ENCODE assay signal across 14 cellular contexts in genomic region chr3:152360303-152360702, GRCh38.
DNase-seq lines count a peak whose midpoint lies in the region; ATAC-seq and TF ChIP-seq lines count a peak whose summit lies in the region.
"Had no signal": no experiment of that assay in that cellular context is flagged by ENCODE, and none has a peak within 500 bp of the region (broad histone marks: within the 10 kb centered on the region; RNA-seq: fewer than 3 reads in every experiment).

No MANE protein-coding gene starts in this region.

- no peaks in the 10 kb centered on the region for H3K27me3 Mint-ChIP-seq in CD8-positive, alpha-beta memory T cell
- no peaks in the 10 kb centered on the region for H3K27me3 Mint-ChIP-seq in activated T-helper 1 cell treated with anti-CD3 and anti-CD28 coated beads, Interleukin-12 subunit alpha, Interleukin-12 subunit beta, Interleukin-2, Interleukin-4 antibody, amounts not matched to agents 30 ng/mL and 10 ng/mL and 1 ng/mL, durations not matched to agents 14 hours and 24 hours and 36 hours (ENCODE audit: insufficient read depth)
- no peaks in the 10 kb centered on the region for H3K27me3 Mint-ChIP-seq in naive thymus-derived CD4-positive, alpha-beta T cell
- H3K27me3 Mint-ChIP-seq: brain had no signal

- POLR2A ChIA-PET in CD8-positive, alpha-beta memory T cell (lab: Charles Lee), result interaction anchor here (0.6 kb wide), 1 partner anchor 138 kb away, joined by 3 read pairs; no protein-coding TSS in a partner anchor
- POLR2A ChIA-PET in naive thymus-derived CD4-positive, alpha-beta T cell (lab: Charles Lee), result interaction anchor here (0.5 to 1.1 kb wide), 3 partner anchors 9 to 39 kb away, joined by 3 to 4 read pairs (median 3); no protein-coding TSS in a partner anchor

- in situ Hi-C loops in brain microvascular endothelial cell (cut with HindIII; ENCODE audit: low pct_ligation_motif_present, low sequenced_read_pairs), result no loop called here

- H3K27ac ChIP-seq in ACC112 (ENCODE audit: low read depth, low read length) (peak overlapping the region; percentile 36; the same call in 1 of the 2 replicates), brain microvascular endothelial cell (no peak overlapping the region)
- no peak overlapping the region for H3K27ac ChIP-seq in CD8-positive, alpha-beta memory T cell (ENCODE audit: low read depth, low read length)
- H3K27ac ChIP-seq in naive thymus-derived CD4-positive, alpha-beta T cell (ENCODE audit: low read depth, low read length), result no peak overlapping the region

- CTCF ChIA-PET in CD8-positive, alpha-beta memory T cell (lab: Charles Lee), result interaction anchor here (1.0 to 1.6 kb wide), 2 partner anchors 14 to 176 kb away, joined by 3 to 4 read pairs; no protein-coding TSS in a partner anchor
- CTCF ChIA-PET in naive thymus-derived CD4-positive, alpha-beta T cell (lab: Charles Lee), result no interaction called here

- TF ChIP-seq CTCF in brain microvascular endothelial cell (IDR thresholded peaks at IDR 0.05; ENCODE audit: low read depth, low read length, missing control alignments), result no peak

- H3K27me3 ChIP-seq in ACC112 (ENCODE audit: insufficient read depth, low read length) (no peaks in the 10 kb centered on the region), brain microvascular endothelial cell (replicated peaks) (no peaks in the 10 kb centered on the region)
- H3K27me3 ChIP-seq in CD8-positive, alpha-beta memory T cell (ENCODE audit: insufficient read depth, low read length, poor library complexity, severe bottlenecking), result no peaks in the 10 kb centered on the region
- H3K27me3 ChIP-seq in naive thymus-derived CD4-positive, alpha-beta T cell (ENCODE audit: control insufficient read depth in 2 of 2, insufficient read depth in 2 of 2, low read length in 2 of 2), result no peaks in the 10 kb centered on the region

- no peaks in the 10 kb centered on the region for H3K9me3 Mint-ChIP-seq in CD8-positive, alpha-beta memory T cell
- H3K9me3 Mint-ChIP-seq in activated T-helper 1 cell treated with anti-CD3 and anti-CD28 coated beads, Interleukin-12 subunit alpha, Interleukin-12 subunit beta, Interleukin-2, Interleukin-4 antibody, amounts not matched to agents 30 ng/mL and 10 ng/mL and 1 ng/mL, durations not matched to agents 14 hours and 24 hours and 36 hours, result no peaks in the 10 kb centered on the region
- peaks cover 0 to 6% (median 0%) of the 10 kb centered on the region in 11 donors for H3K9me3 Mint-ChIP-seq in naive thymus-derived CD4-positive, alpha-beta T cell

- no peaks in the 10 kb centered on the region for H3K9me3 ChIP-seq in CD8-positive, alpha-beta memory T cell (ENCODE audit: low read length)
- no peaks in the 10 kb centered on the region for H3K9me3 ChIP-seq in naive thymus-derived CD4-positive, alpha-beta T cell (ENCODE audit: control insufficient read depth in 2 of 3, low read length in 3 of 3)

- ATAC-seq in naive thymus-derived CD4-positive, alpha-beta T cell, result no peak
- ATAC-seq in HG03439 (IDR thresholded peaks at IDR 0.05; ENCODE audit: unreplicated experiment), result no peak

- DNase-seq in CD8-positive, alpha-beta memory T cell, result no peak
- DNase-seq in activated T-helper 1 cell treated with anti-CD3 and anti-CD28 coated beads, Interleukin-12 subunit alpha, Interleukin-12 subunit beta, Interleukin-2, Interleukin-4 antibody, amounts not matched to agents 30 ng/mL and 10 ng/mL and 1 ng/mL, durations not matched to agents 14 hours and 24 hours and 36 hours (ENCODE audit: low spot score), result no peak
- DNase-seq in naive thymus-derived CD4-positive, alpha-beta T cell, result no peak
- DNase-seq in AML-193 (lab: John Stamatoyannopoulos, UW), result no peak
- DNase-seq in stimulated activated CD4-positive, alpha-beta T cell treated with anti-CD3 and anti-CD28 coated beads, Interleukin-4, amount 100 ng/mL, for 1 hour, result no peak
- DNase-seq in brain microvascular endothelial cell, result no peak
- DNase-seq: activated gamma-delta T cell treated with Interleukin-2 at 50 U/mL for 16 hours; erythroblast; NCI-H1417; posterior cingulate gyrus; stimulated activated CD4-positive, alpha-beta T cell treated with anti-CD3 and anti-CD28 coated beads, Interleukin-2, amount 100 ng/mL, for 48 hours had no signal

- peak overlapping the region in 6 of 8 donors; percentile 24 to 87 (median 84) for H3K27ac Mint-ChIP-seq in CD8-positive, alpha-beta memory T cell
- peak overlapping the region; percentile 49 for H3K27ac Mint-ChIP-seq in activated T-helper 1 cell treated with anti-CD3 and anti-CD28 coated beads, Interleukin-12 subunit alpha, Interleukin-12 subunit beta, Interleukin-2, Interleukin-4 antibody, amounts not matched to agents 30 ng/mL and 10 ng/mL and 1 ng/mL, durations not matched to agents 14 hours and 24 hours and 36 hours
- peak overlapping the region in 7 of 9 donors; percentile 3 to 76 (median 48) for H3K27ac Mint-ChIP-seq in naive thymus-derived CD4-positive, alpha-beta T cell
- H3K27ac Mint-ChIP-seq: brain had no signal

- H3K4me3 ChIP-seq in ACC112 (ENCODE audit: low read depth, low read length), result no peak overlapping the region
- H3K4me3 ChIP-seq in CD8-positive, alpha-beta memory T cell (ENCODE audit: low read length), result no peak overlapping the region
- H3K4me3 ChIP-seq in naive thymus-derived CD4-positive, alpha-beta T cell (ENCODE audit: low read length), result no peak overlapping the region
- H3K4me3 ChIP-seq in brain microvascular endothelial cell (ENCODE audit: low read depth, low read length), result no peak overlapping the region

- H3K36me3 Mint-ChIP-seq in CD8-positive, alpha-beta memory T cell, result peaks cover 5 to 68% (median 22%) of the 10 kb centered on the region in 3 donors
- peaks cover 37% of the 10 kb centered on the region for H3K36me3 Mint-ChIP-seq in activated T-helper 1 cell treated with anti-CD3 and anti-CD28 coated beads, Interleukin-12 subunit alpha, Interleukin-12 subunit beta, Interleukin-2, Interleukin-4 antibody, amounts not matched to agents 30 ng/mL and 10 ng/mL and 1 ng/mL, durations not matched to agents 14 hours and 24 hours and 36 hours (ENCODE audit: low read depth)
- peaks cover 12 to 58% (median 39%) of the 10 kb centered on the region in 5 donors for H3K36me3 Mint-ChIP-seq in naive thymus-derived CD4-positive, alpha-beta T cell
- H3K36me3 Mint-ChIP-seq: brain had no signal

- intact Hi-C loops in activated T-helper 1 cell treated with anti-CD3 and anti-CD28 coated beads, Interleukin-12 subunit alpha, Interleukin-12 subunit beta, Interleukin-2, Interleukin-4 antibody, amounts not matched to agents 30 ng/mL and 10 ng/mL and 1 ng/mL, durations not matched to agents 14 hours and 24 hours and 36 hours (cut with micrococcal nuclease), result no loop called here
- intact Hi-C loops in naive thymus-derived CD4-positive, alpha-beta T cell (cut with micrococcal nuclease), result no loop called here

- H3K79me2 ChIP-seq in ACC112 (ENCODE audit: control insufficient read depth, insufficient read depth, low read length, unreplicated experiment), result peaks cover 84% of the 10 kb centered on the region

- peaks cover 46% of the 10 kb centered on the region for H3K4me1 ChIP-seq in ACC112 (ENCODE audit: control insufficient read depth, insufficient read depth, low read length, unreplicated experiment)
- H3K4me1 ChIP-seq in CD8-positive, alpha-beta memory T cell (ENCODE audit: insufficient read depth, low read length), result peaks cover 58% of the 10 kb centered on the region
- peaks cover 12 to 59% of the 10 kb centered on the region in 2 donors for H3K4me1 ChIP-seq in naive thymus-derived CD4-positive, alpha-beta T cell (ENCODE audit: control insufficient read depth in 2 of 2, insufficient read depth in 2 of 2, low read length in 2 of 2)

- H3K36me3 ChIP-seq in ACC112 (ENCODE audit: insufficient read depth, low read length) (no peaks in the 10 kb centered on the region), brain microvascular endothelial cell (replicated peaks) (no peaks in the 10 kb centered on the region)
- H3K36me3 ChIP-seq in CD8-positive, alpha-beta memory T cell (ENCODE audit: insufficient read depth, low read length), result peaks cover 12% of the 10 kb centered on the region
- H3K36me3 ChIP-seq in naive thymus-derived CD4-positive, alpha-beta T cell (ENCODE audit: control insufficient read depth in 2 of 3, insufficient read depth in 3 of 3, low read length in 3 of 3), result peaks cover 4 to 30% (median 12%) of the 10 kb centered on the region in 3 experiments

- H3K4me3 Mint-ChIP-seq in CD8-positive, alpha-beta memory T cell, result peak overlapping the region in 5 of 7 donors; percentile 7 to 59 (median 24)
- no peak overlapping the region for H3K4me3 Mint-ChIP-seq in activated T-helper 1 cell treated with anti-CD3 and anti-CD28 coated beads, Interleukin-12 subunit alpha, Interleukin-12 subunit beta, Interleukin-2, Interleukin-4 antibody, amounts not matched to agents 30 ng/mL and 10 ng/mL and 1 ng/mL, durations not matched to agents 14 hours and 24 hours and 36 hours
- peak overlapping the region in 2 of 10 donors; percentile 27 to 32 for H3K4me3 Mint-ChIP-seq in naive thymus-derived CD4-positive, alpha-beta T cell
- H3K4me3 Mint-ChIP-seq: brain had no signal

- H2AFZ ChIP-seq in ACC112 (ENCODE audit: low read length, unreplicated experiment), result no peak overlapping the region

- H3K4me1 Mint-ChIP-seq in CD8-positive, alpha-beta memory T cell, result peaks cover 74 to 98% (median 93%) of the 10 kb centered on the region in 3 donors
- H3K4me1 Mint-ChIP-seq in activated T-helper 1 cell treated with anti-CD3 and anti-CD28 coated beads, Interleukin-12 subunit alpha, Interleukin-12 subunit beta, Interleukin-2, Interleukin-4 antibody, amounts not matched to agents 30 ng/mL and 10 ng/mL and 1 ng/mL, durations not matched to agents 14 hours and 24 hours and 36 hours (ENCODE audit: low read depth), result peaks cover 64% of the 10 kb centered on the region
- peaks cover 44 to 92% (median 82%) of the 10 kb centered on the region in 7 donors for H3K4me1 Mint-ChIP-seq in naive thymus-derived CD4-positive, alpha-beta T cell
